In genomic region chr5:139246394-139246793, GRCh38 we compare ENCODE assay signal across 7 cellular contexts. TPM values are rescaled to one million over a fixed set of nuclear protein-coding genes. Genes with fewer than 3 reads are reported as not detected.
A peak's percentile ranks its signal among the peaks of the same experiment; 100 is the strongest.
DNase-seq lines count a peak whose midpoint lies in the region; ATAC-seq and TF ChIP-seq lines count a peak whose summit lies in the region.

No MANE protein-coding gene starts in this region.

- no peaks in the 10 kb centered on the region for H3K79me1 ChIP-seq in IMR-90 (ENCODE audit: low read depth in 1 of 2, low read length in 2 of 2)

- WGBS in IMR-90 (ENCODE audit: extremely low coverage in 2 of 2, insufficient read length in 1 of 2), 2 experiments: 31% methylated on average over 2 of the region's 4 CpGs; no CpG with 5 or more reads in 1 of the 2 experiments

- H3K4me3 ChIP-seq in IMR-90 (ENCODE audit: insufficient read depth, low read depth, low read length): no peak overlapping the region
- no peak overlapping the region for H3K4me3 ChIP-seq in Peyer's patch

- no TSS peak for BruUV-seq in IMR-90 (replicated peaks; lab: Mats Ljungman, UMichigan)

- H3K36me3 ChIP-seq in IMR-90 (ENCODE audit: control insufficient read depth, insufficient read depth, low read length) (no peaks in the 10 kb centered on the region), Peyer's patch (no peaks in the 10 kb centered on the region)

- peak overlapping the region; percentile 93 for H3K14ac ChIP-seq in IMR-90 (replicated peaks; ENCODE audit: low read depth, low read length)

- peak overlapping the region; percentile 79; the same call in 2 of the 3 replicates for H2BK15ac ChIP-seq in IMR-90 (ENCODE audit: low read depth, low read length)

- peaks cover 5% of the 10 kb centered on the region for H3K4me1 ChIP-seq in IMR-90 (ENCODE audit: control insufficient read depth, insufficient read depth, low read length)
- no peaks in the 10 kb centered on the region for H3K4me1 ChIP-seq in Peyer's patch

- peak overlapping the region; percentile 88 for H4K5ac ChIP-seq in IMR-90 (ENCODE audit: low read depth, low read length)

- H3K9me3 ChIP-seq in IMR-90 (ENCODE audit: control insufficient read depth, insufficient read depth, low read length): no peaks in the 10 kb centered on the region
- H3K9me3 ChIP-seq in Peyer's patch: no peaks in the 10 kb centered on the region

- intact Hi-C loops in IMR-90 (cut with micrococcal nuclease): no loop called here

- H2BK20ac ChIP-seq in IMR-90 (ENCODE audit: low read depth, low read length): peak overlapping the region; percentile 89; the same call in 1 of the 2 replicates

- no peaks in the 10 kb centered on the region for H4K20me1 ChIP-seq in IMR-90 (ENCODE audit: insufficient read depth, low read length)

- H3K56ac ChIP-seq in IMR-90 (ENCODE audit: extremely low read depth, insufficient read depth, low read length): no peak overlapping the region

- H3K27ac ChIP-seq in IMR-90 (ENCODE audit: insufficient read depth, low read length) (peak overlapping the region; percentile 38), Peyer's patch (no peak overlapping the region)

- ATAC-seq in IMR-90 (ENCODE audit: low read depth) (peak; percentile 89), GM21367 (IDR thresholded peaks at IDR 0.05; ENCODE audit: unreplicated experiment) (no peak)

- H2BK120ac ChIP-seq in IMR-90 (ENCODE audit: low read depth, low read length): peak overlapping the region; percentile 86

- TF ChIP-seq RAD21 in IMR-90 (IDR thresholded peaks at IDR 0.05; ENCODE audit: low read length): no peak

- H3K9me1 ChIP-seq in IMR-90 (ENCODE audit: insufficient read depth, low read length): peaks cover 9% of the 10 kb centered on the region

- peak overlapping the region; percentile 65 to 94 for H4K8ac ChIP-seq in IMR-90 (ENCODE audit: low read depth in 2 of 2, low read length in 2 of 2)

- TF ChIP-seq POLR2A in IMR-90 (IDR thresholded peaks at IDR 0.05; ENCODE audit: low read depth, low read length): no peak
- no peak for TF ChIP-seq POLR2A in Peyer's patch (IDR thresholded peaks at IDR 0.05)

- H2BK5ac ChIP-seq in IMR-90 (ENCODE audit: low read depth, low read length, poor library complexity, severe bottlenecking): peak overlapping the region; percentile 36

- H3K23ac ChIP-seq in IMR-90 (ENCODE audit: low read depth, low read length): peak overlapping the region; percentile 62; the same call in 1 of the 2 replicates

- CTCF ChIA-PET in IMR-90 (lab: Yijun Ruan, JAX): interaction anchor here (0.6 to 0.7 kb wide), 3 partner anchors 473 to 700 kb away, joined by 3 read pairs; no protein-coding TSS in a partner anchor

- peak; percentile 60 for DNase-seq in IMR-90
- DNase-seq in activated CD4-positive, alpha-beta T cell treated with anti-CD3 and anti-CD28 coated beads, Interleukin-2, amount 50 U/mL, for 4 hours: peak; percentile 34 to 45
- DNase-seq in glomerular visceral epithelial cell (ENCODE audit: extremely low spot score): peak; percentile 70
- peak; percentile 70 for DNase-seq in stimulated activated CD8-positive, alpha-beta memory T cell treated with anti-CD3 and anti-CD28 coated beads, Interleukin-4, amount 100 ng/mL, for 48 hours
- DNase-seq in Peyer's patch: no peak
- DNase-seq in NCI-H1417 treated with DMSO at 0.1 percent for 48 hours (lab: John Stamatoyannopoulos, UW): no peak

- H3K27me3 ChIP-seq in IMR-90 (ENCODE audit: control insufficient read depth, insufficient read depth, low read length) (peaks cover 3% of the 10 kb centered on the region), Peyer's patch (no peaks in the 10 kb centered on the region)

- H2AK5ac ChIP-seq in IMR-90 (ENCODE audit: low read depth, low read length): peak overlapping the region; percentile 51; the same call in 1 of the 2 replicates

- peak overlapping the region; percentile 49 for H4K91ac ChIP-seq in IMR-90 (ENCODE audit: insufficient read depth, low read depth, low read length)

- H2AK9ac ChIP-seq in IMR-90 (replicated peaks; ENCODE audit: low read depth, low read length, poor library complexity): peak overlapping the region; percentile 53

- H3K4ac ChIP-seq in IMR-90 (ENCODE audit: low read depth, low read length): peak overlapping the region; percentile 93

- dilution Hi-C loops in IMR-90 (cut with HindIII; ENCODE audit: low sequenced_read_pairs, unreplicated experiment): no loop called here

- POLR2A ChIA-PET in IMR-90 (lab: Charles Lee; ENCODE audit: unreplicated experiment): interaction anchor here (0.6 kb wide), 1 partner anchor 48 kb away, joined by 3 read pairs; no protein-coding TSS in a partner anchor

- no peak for TF ChIP-seq CTCF in IMR-90 (conservative IDR thresholded peaks at IDR 0.05; ENCODE audit: low read depth, low read length)
- TF ChIP-seq CTCF in Peyer's patch (IDR thresholded peaks at IDR 0.05): no peak

- in situ Hi-C loops in IMR-90 (cut with MboI; ENCODE audit: low sequenced_read_pairs): no loop called here

- peak overlapping the region; percentile 94; the same call in 1 of the 2 replicates for H3K18ac ChIP-seq in IMR-90 (ENCODE audit: low read depth, low read length)

- H3K9ac ChIP-seq in IMR-90 (ENCODE audit: low read depth, low read length): no peak overlapping the region

- H3K4me2 ChIP-seq in IMR-90 (ENCODE audit: low read depth, low read length): peak overlapping the region; percentile 37; the same call in 1 of the 2 replicates

- peak overlapping the region; percentile 89 for H2AFZ ChIP-seq in IMR-90 (replicated peaks; ENCODE audit: low read length, poor library complexity)

TF ChIP-seq in IMR-90, 13 proteins besides CTCF, POLR2A, EP300 and RAD21:
- no peak for TF ChIP-seq SMC3 (IDR thresholded peaks at IDR 0.05; ENCODE audit: low read depth, low read length)
- no peak for TF ChIP-seq RFX5 (IDR thresholded peaks at IDR 0.05; ENCODE audit: low read depth, low read length)
- no peak for TF ChIP-seq CEBPB (IDR thresholded peaks at IDR 0.05; ENCODE audit: low read depth, low read length)
- no peak for TF ChIP-seq RCOR1 (IDR thresholded peaks at IDR 0.05; ENCODE audit: insufficient replicate concordance, low read length)
- no peak for TF ChIP-seq CHD1 (IDR thresholded peaks at IDR 0.05; ENCODE audit: low read depth, low read length)
- TF ChIP-seq ELK1 (IDR thresholded peaks at IDR 0.05; ENCODE audit: borderline replicate concordance, low read depth, low read length): no peak

RNA-seq across cellular contexts. Expression of gene MATR3, which starts 47.1 kb away (rescaled TPM):
- total RNA-seq in IMR-90 (2012; rRNA removed) (207 and 367 TPM in 2 replicates), Peyer's patch (100 to 1,000 TPM; 110 to 217 (median 120) TPM)
- 60.0 and 81.4 TPM in 2 replicates for polyA plus RNA-seq in IMR-90 (2012; rRNA removed)
- 16.0 and 25.6 TPM in 2 replicates for polyA plus RNA-seq in IMR-90 (2012; cell fraction: cytosol; rRNA removed)
- polyA plus RNA-seq in IMR-90 (2012; cell fraction: nucleus; rRNA removed; ENCODE audit: low replicate concordance): 18.4 and 79.4 TPM in 2 replicates

RNA-seq across cellular contexts. Expression of gene SIL1, which starts 48.2 kb away (rescaled TPM):
- 56.1 and 61.4 TPM in 2 replicates for total RNA-seq in IMR-90 (2012; rRNA removed)
- polyA plus RNA-seq in IMR-90 (2012; rRNA removed): 66.0 and 80.7 TPM in 2 replicates
- 76.2 and 95.1 TPM in 2 replicates for polyA plus RNA-seq in IMR-90 (2012; cell fraction: cytosol; rRNA removed)
- 22.3 and 55.0 TPM in 2 replicates for polyA plus RNA-seq in IMR-90 (2012; cell fraction: nucleus; rRNA removed; ENCODE audit: low replicate concordance)
- 10 to 100 TPM; 23.6 to 84.2 (median 39.2) TPM for total RNA-seq in Peyer's patch

Comparison
In these comparisons a context has a peak if more than half of its experiments do, and no peak if none do; other contexts are left out.
1. DNase-seq: peak in IMR-90 (single experiment), activated CD4-positive, alpha-beta T cell treated with anti-CD3 and anti-CD28 coated beads, Interleukin-2, amount 50 U/mL, for 4 hours (2 of 2), glomerular visceral epithelial cell (single experiment) and stimulated activated CD8-positive, alpha-beta memory T cell treated with anti-CD3 and anti-CD28 coated beads, Interleukin-4, amount 100 ng/mL, for 48 hours (single experiment); none in Peyer's patch (0 of 3) and NCI-H1417 treated with DMSO at 0.1 percent for 48 hours (single experiment).